In the genomic region with DNA sequence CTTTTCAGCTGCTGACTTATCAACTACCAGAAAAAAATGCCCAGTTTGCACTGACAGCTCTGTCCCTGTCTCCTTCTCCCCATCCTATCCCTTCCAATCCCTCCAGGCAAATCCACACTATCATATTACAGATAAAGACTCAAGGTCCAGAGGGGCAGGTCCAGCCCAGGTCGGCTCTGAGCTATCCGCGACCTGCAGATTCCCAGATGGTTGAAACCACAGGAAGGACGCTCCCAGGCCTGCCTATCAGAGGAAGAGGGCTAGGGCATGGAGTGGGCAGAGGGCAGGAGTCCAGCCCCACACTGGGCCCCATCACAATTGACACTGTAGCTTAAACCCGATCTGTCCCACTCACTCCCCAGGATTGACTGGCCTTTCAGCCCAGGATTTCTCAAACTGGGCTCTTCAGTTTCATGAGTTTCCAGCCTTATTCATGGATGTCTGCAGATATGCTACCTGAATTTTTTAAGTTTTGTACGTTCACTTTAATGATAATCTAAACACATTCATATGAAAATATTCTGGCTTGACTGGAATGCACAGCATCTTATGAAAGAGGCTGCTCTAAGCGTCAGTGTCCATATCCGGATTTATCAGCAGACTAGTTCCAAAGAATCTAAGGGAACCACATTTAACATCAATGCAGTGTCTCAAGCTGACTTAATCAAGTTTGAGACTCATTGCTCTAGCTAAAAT, we compare ENCODE assay signal across 11 cellular contexts. TPM values are rescaled to one million over a fixed set of nuclear protein-coding genes. Genes with fewer than 3 reads are reported as not detected.
A peak's percentile ranks its signal among the peaks of the same experiment; 100 is the strongest.
DNase-seq lines count a peak whose midpoint lies in the region; ATAC-seq, FAIRE-seq and TF ChIP-seq lines count a peak whose summit lies in the region.
"Had no signal": no experiment of that assay in that cellular context is flagged by ENCODE, and none has a peak within 500 bp of the region (broad histone marks: within the 10 kb centered on the region; RNA-seq: fewer than 3 reads in every experiment).

No MANE protein-coding gene starts in this region.

- H3K27ac Mint-ChIP-seq in activated CD8-positive, alpha-beta memory T cell treated with anti-CD3 and anti-CD28 coated beads, Interleukin-2, amount 10 ng/mL, durations not matched to agents 7 days and 5 days, result no peak overlapping the region

- H3K27me3 ChIP-seq in GM12878 (replicated peaks in 1 of 2; ENCODE audit: control insufficient read depth in 2 of 2, insufficient read depth in 2 of 2, low read length in 1 of 2) (no peaks in the 10 kb centered on the region), HepG2 (ENCODE audit: control insufficient read depth in 1 of 2, insufficient read depth in 2 of 2, low read length in 2 of 2) (no peaks in the 10 kb centered on the region), tibial artery (no peaks in the 10 kb centered on the region)

- 72% methylated on average over 8 of the region's 8 CpGs for WGBS in GM12878 (ENCODE audit: insufficient coverage, insufficient replicate concordance, low lambda C conversion rate, missing lambda C conversion rate)
- under 1% methylated on average over 8 of the region's 8 CpGs for WGBS in HepG2 (ENCODE audit: low lambda C conversion rate)

- in situ Hi-C loops in GM12878 (cut with MboI), result no loop called here
- in situ Hi-C loops in HepG2 (cut with HindIII; ENCODE audit: extremely low pct_ligation_motif_present, low pct_unique_long_range_greater_than_20kb), result no loop called here

- H3K27me3 Mint-ChIP-seq in activated CD8-positive, alpha-beta memory T cell treated with anti-CD3 and anti-CD28 coated beads, Interleukin-2, amount 10 ng/mL, durations not matched to agents 7 days and 5 days, result no peaks in the 10 kb centered on the region

- no peaks in the 10 kb centered on the region for H4K20me1 ChIP-seq in GM12878 (ENCODE audit: control insufficient read depth, insufficient read depth)
- no peaks in the 10 kb centered on the region for H4K20me1 ChIP-seq in HepG2 (ENCODE audit: insufficient read depth, low read length)

- SMC1A ChIA-PET in GM12878 (lab: Charles Lee; ENCODE audit: uncharacterized antibody, unreplicated experiment), result interaction anchor here (0.5 to 37.3 kb wide), 10 partner anchors 9 to 343 kb away, joined by 3 to 926 read pairs (median 4); a partner anchor contains a TSS

- TF ChIP-seq POLR2A in GM12878 (IDR thresholded peaks at IDR 0.05; ENCODE audit: low read depth, low read length) (no peak), HepG2 (IDR thresholded peaks at IDR 0.05; ENCODE audit: insufficient read depth in 1 of 2, low read depth in 2 of 2, low read length in 2 of 2) (peak; percentile 67 to 75)

- peak overlapping the region; percentile 98 for H3K27ac ChIP-seq in GM12878 (ENCODE audit: control insufficient read depth, insufficient read depth)
- H3K27ac ChIP-seq in HepG2 (ENCODE audit: extremely low read length, insufficient read depth, low read length), result peak overlapping the region; percentile 94
- H3K27ac ChIP-seq in tibial artery, result peak overlapping the region; percentile 61 to 81

- TF ChIP-seq RAD21 in GM12878 (IDR thresholded peaks at IDR 0.05; ENCODE audit: insufficient read depth, low read depth, low read length) (no peak), HepG2 (CRISPR knock-in tag; IDR thresholded peaks at IDR 0.05) (peak; percentile 73)

- TF ChIP-seq EP300 in GM12878 (IDR thresholded peaks at IDR 0.05; ENCODE audit: borderline replicate concordance in 1 of 2, control insufficient read depth in 1 of 2, low read depth in 2 of 2, low read length in 2 of 2) (no peak), HepG2 (IDR thresholded peaks at IDR 0.05; ENCODE audit: low read depth in 2 of 2, low read length in 2 of 2) (peak; percentile 18 to 63; a peak in 3 of 4 replicates), HepG2 (CRISPR knock-in tag; IDR thresholded peaks at IDR 0.05; ENCODE audit: borderline replicate concordance) (peak; percentile 68)

- POLR2A ChIA-PET in GM12878 (lab: Charles Lee) (interaction anchor here (0.8 to 14.7 kb wide), 13 partner anchors 9 to 364 kb away, joined by 3 to 384 read pairs (median 5); a partner anchor contains a TSS), HepG2 (lab: Yijun Ruan, JAX) (interaction anchor here (0.8 to 5.0 kb wide), 11 partner anchors 10 to 365 kb away, joined by 3 to 152 read pairs (median 7); a partner anchor contains a TSS)

- H3K4me3 Mint-ChIP-seq in activated CD8-positive, alpha-beta memory T cell treated with anti-CD3 and anti-CD28 coated beads, Interleukin-2, amount 10 ng/mL, durations not matched to agents 7 days and 5 days, result no peak overlapping the region

- TF ChIP-seq CTCF in GM12878 (IDR thresholded peaks at IDR 0.05 in 2 of 3, conservative IDR thresholded peaks at IDR 0.05 in 1 of 3; ENCODE audit: control insufficient read depth in 2 of 3, extremely low read depth in 1 of 3, insufficient read depth in 1 of 3, low read depth in 3 of 3, low read length in 3 of 3), result no peak
- TF ChIP-seq CTCF in HepG2 (CRISPR knock-in tag; IDR thresholded peaks at IDR 0.05), result 0 out of 2 replicates have a peak, but pooled peaks have one; percentile 25
- no peak for TF ChIP-seq CTCF in tibial artery (IDR thresholded peaks at IDR 0.05)

- H3K9me3 ChIP-seq in GM12878 (replicated peaks; ENCODE audit: control insufficient read depth, insufficient read depth, low read length) (no peaks in the 10 kb centered on the region; the same call in 2 of the 3 replicates), HepG2 (ENCODE audit: low read length) (no peaks in the 10 kb centered on the region), tibial artery (no peaks in the 10 kb centered on the region)

- H3K4me1 ChIP-seq in GM12878 (ENCODE audit: control insufficient read depth, insufficient read depth, low read length), result peaks cover 66% of the 10 kb centered on the region
- peaks cover 98% of the 10 kb centered on the region for H3K4me1 ChIP-seq in HepG2 (ENCODE audit: insufficient read depth, low read length)
- H3K4me1 ChIP-seq in tibial artery, result peaks cover 0 to 40% (median 32%) of the 10 kb centered on the region in 4 donors

- peaks cover 46% of the 10 kb centered on the region for H3K4me1 Mint-ChIP-seq in activated CD8-positive, alpha-beta memory T cell treated with anti-CD3 and anti-CD28 coated beads, Interleukin-2, amount 10 ng/mL, durations not matched to agents 7 days and 5 days

- H3K9ac ChIP-seq in GM12878 (ENCODE audit: control insufficient read depth, insufficient read depth, low read length) (peak overlapping the region; percentile 80), HepG2 (ENCODE audit: insufficient read depth, low read depth, low read length) (peak overlapping the region; percentile 58)

- H3K79me2 ChIP-seq in GM12878 (ENCODE audit: control insufficient read depth, insufficient read depth, low read length), result peaks cover 40% of the 10 kb centered on the region
- H3K79me2 ChIP-seq in HepG2 (ENCODE audit: insufficient read depth, low read length), result no peaks in the 10 kb centered on the region

- H3K4me2 ChIP-seq in GM12878 (ENCODE audit: control insufficient read depth, insufficient read depth), result peak overlapping the region; percentile 95
- H3K4me2 ChIP-seq in HepG2 (ENCODE audit: low read depth, low read length), result peak overlapping the region; percentile 78

- RAD21 ChIA-PET in GM12878 (lab: Charles Lee; ENCODE audit: unreplicated experiment), result interaction anchor here (0.6 to 19.6 kb wide), 12 partner anchors 9 to 343 kb away, joined by 3 to 441 read pairs (median 4); a partner anchor contains a TSS

- BruUV-seq in GM12878 (replicated peaks; lab: Mats Ljungman, UMichigan), result TSS peak; percentile 76
- TSS peak; percentile 98 for BruUV-seq in HepG2 (replicated peaks; lab: Mats Ljungman, UMichigan)

- no peaks in the 10 kb centered on the region for H3K36me3 Mint-ChIP-seq in activated CD8-positive, alpha-beta memory T cell treated with anti-CD3 and anti-CD28 coated beads, Interleukin-2, amount 10 ng/mL, durations not matched to agents 7 days and 5 days

- H3K36me3 ChIP-seq in GM12878 (ENCODE audit: control insufficient read depth in 2 of 2, insufficient read depth in 2 of 2, low read length in 1 of 2), result no peaks in the 10 kb centered on the region
- H3K36me3 ChIP-seq in HepG2 (replicated peaks in 1 of 2; ENCODE audit: control insufficient read depth in 1 of 2, insufficient read depth in 2 of 2, low read length in 2 of 2), result no peaks in the 10 kb centered on the region
- H3K36me3 ChIP-seq in tibial artery, result no peaks in the 10 kb centered on the region

- no peak for ATAC-seq in activated CD8-positive, alpha-beta memory T cell treated with anti-CD3 and anti-CD28 coated beads, Interleukin-2, amount 10 ng/mL, durations not matched to agents 7 days and 5 days
- ATAC-seq in GM12878 (no peak), HepG2 (peak; percentile 97)

- FAIRE-seq in GM12878 (lab: Jason Lieb, UNC) (no peak), HepG2 (lab: Jason Lieb, UNC) (peak; percentile 100)
- FAIRE-seq: endothelial cell of umbilical vein had no signal

- peak; percentile 36 for DNase-seq in activated CD8-positive, alpha-beta memory T cell treated with anti-CD3 and anti-CD28 coated beads, Interleukin-2, amount 50 U/mL, for 48 hours
- DNase-seq in activated CD8-positive, alpha-beta memory T cell treated with anti-CD3 and anti-CD28 coated beads, Interleukin-2, amount 10 ng/mL, durations not matched to agents 7 days and 5 days, result no peak
- DNase-seq in GM12878 (ENCODE audit: low read depth, low spot score), result no peak
- peak; percentile 96 for DNase-seq in HepG2 (ENCODE audit: low spot score)
- DNase-seq in tibial artery, result peak in 1 of 2 donors; percentile 45
- no peak for DNase-seq in activated gamma-delta T cell (lab: John Stamatoyannopoulos, UW)
- no peak for DNase-seq in foreskin melanocyte
- DNase-seq in NK-92 (lab: John Stamatoyannopoulos, UW; ENCODE audit: unreplicated experiment), result no peak
- DNase-seq: activated naive CD4-positive, alpha-beta T cell had no signal

- no peaks in the 10 kb centered on the region for H3K9me3 Mint-ChIP-seq in activated CD8-positive, alpha-beta memory T cell treated with anti-CD3 and anti-CD28 coated beads, Interleukin-2, amount 10 ng/mL, durations not matched to agents 7 days and 5 days (ENCODE audit: low read depth)

- no peak overlapping the region for H2AFZ ChIP-seq in GM12878 (ENCODE audit: control insufficient read depth, low read depth, low read length)
- H2AFZ ChIP-seq in HepG2 (ENCODE audit: low read length), result no peak overlapping the region

- intact Hi-C loops in GM12878 (cut with micrococcal nuclease; ENCODE audit: unreplicated experiment), result loop anchor here (10.0 kb wide), 1 partner anchor 414 kb away; no protein-coding TSS in a partner anchor
- intact Hi-C loops in HepG2 (cut with micrococcal nuclease; ENCODE audit: unreplicated experiment), result loop anchor here (1.0 kb wide), 3 partner anchors 8 to 19 kb away; no protein-coding TSS in a partner anchor
- intact Hi-C loops in tibial artery (cut with DNase I; ENCODE audit: low total_unique reads), result no loop called here

- peak overlapping the region; percentile 69 for H3K4me3 ChIP-seq in GM12878
- peak overlapping the region in 2 of 3 experiments; percentile 39 to 62; a peak in 4 of 6 replicates for H3K4me3 ChIP-seq in HepG2 (replicated peaks in 1 of 3; ENCODE audit: insufficient read depth in 1 of 3, low read depth in 2 of 3, low read length in 3 of 3)
- H3K4me3 ChIP-seq in tibial artery, result no peak overlapping the region

- CTCF ChIA-PET in activated CD8-positive, alpha-beta memory T cell treated with anti-CD3 and anti-CD28 coated beads, Interleukin-2, amount 10 ng/mL, durations not matched to agents 7 days and 5 days (lab: Charles Lee), result interaction anchor here (1.0 to 8.8 kb wide), 7 partner anchors 9 to 433 kb away, joined by 3 to 83 read pairs (median 4); a partner anchor contains a TSS
- CTCF ChIA-PET in GM12878 (lab: Yijun Ruan, JAX) (interaction anchor here (0.9 to 11.0 kb wide), 14 partner anchors 8 to 433 kb away, joined by 3 to 77 read pairs (median 5); a partner anchor contains a TSS), HepG2 (lab: Yijun Ruan, JAX; ENCODE audit: low intra/inter-chr PET ratio, low total read pairs) (interaction anchor here (1.3 kb wide), 1 partner anchor 20 kb away, joined by 5 read pairs; no protein-coding TSS in a partner anchor)

RNA-seq across cellular contexts. Expression of a gene that starts 16.4 kb away (rescaled TPM):
- total RNA-seq in activated CD8-positive, alpha-beta memory T cell treated with anti-CD3 and anti-CD28 coated beads, Interleukin-2, amount 10 ng/mL, durations not matched to agents 7 days and 5 days, result 10 to 100 TPM; 42.1 to 71.0 TPM
- total RNA-seq in GM12878 (2013; cell fraction: nucleolus; rRNA removed), result 80.2 and 85.2 TPM in 2 replicates
- total RNA-seq in GM12878 (2014; rRNA removed), result 19.5 and 21.1 TPM in 2 replicates
- total RNA-seq in GM12878 (2014; rRNA removed; fragmentation: Illumina TruSeq; extraction: Trizol), result 39.2 and 42.5 TPM in 2 replicates
- total RNA-seq in GM12878 (2021), result 82.8 and 89.8 TPM in 2 replicates
- 26.8 TPM for polyA plus RNA-seq in GM12878 (2011; ENCODE audit: low read depth)
- 52.7 and 68.3 TPM in 2 replicates for polyA plus RNA-seq in GM12878 (2011; rRNA removed)
- 34.0 and 36.1 TPM in 2 replicates for polyA plus RNA-seq in GM12878 (2011; cell fraction: cytosol; rRNA removed)
- polyA plus RNA-seq in GM12878 (2011; cell fraction: nucleus; rRNA removed), result 55.8 and 56.5 TPM in 2 replicates
- polyA plus RNA-seq in GM12878 (2012), result 27.1 and 40.7 TPM in 2 replicates
- polyA plus RNA-seq in GM12878 (2014; fragmentation: Illumina TruSeq; extraction: Trizol), result 62.4 and 70.9 TPM in 2 replicates
- 10 to 100 TPM; 13.2 to 15.4 TPM for polyA plus RNA-seq in GM12878 (2014; fragmentation: Nextera tagmentation; extraction: Ambion mirVana)
- polyA plus RNA-seq in GM12878 (2014; rRNA removed), result 43.0 and 44.6 TPM in 2 replicates
- 10 to 100 TPM; 58.7 to 68.4 TPM for polyA plus RNA-seq in GM12878 (2016; fragmentation: Nextera tagmentation; extraction: Ambion mirVana)
- 46.8 and 48.8 TPM in 2 replicates for polyA minus RNA-seq in GM12878 (2011; rRNA and poly(A)+ RNA removed)
- polyA minus RNA-seq in GM12878 (2011; cell fraction: cytosol; rRNA and poly(A)+ RNA removed), result 30.5 and 31.3 TPM in 2 replicates
- polyA minus RNA-seq in GM12878 (2011; cell fraction: nucleus; rRNA and poly(A)+ RNA removed), result 36.1 and 52.3 TPM in 2 replicates
- 20.5 and 23.6 TPM in 2 replicates for total RNA-seq in HepG2 (2016; rRNA removed; fragmentation: Illumina TruSeq; extraction: Trizol)
- total RNA-seq in HepG2 (2016; cell fraction: cytosol; rRNA removed; fragmentation: Illumina TruSeq; extraction: Trizol; ENCODE audit: low read depth), result 36.4 and 45.6 TPM in 2 replicates
- total RNA-seq in HepG2 (2016; cell fraction: insoluble cytoplasmic fraction; rRNA removed; fragmentation: Illumina TruSeq; extraction: Trizol), result 17.9 and 25.0 TPM in 2 replicates
- total RNA-seq in HepG2 (2016; cell fraction: membrane; rRNA removed; fragmentation: Illumina TruSeq; extraction: Trizol), result 23.5 and 26.3 TPM in 2 replicates
- total RNA-seq in HepG2 (2016; cell fraction: nucleus; rRNA removed; fragmentation: Illumina TruSeq; extraction: Trizol), result 28.1 and 35.4 TPM in 2 replicates
- polyA plus RNA-seq in HepG2 (2011; rRNA removed), result 24.6 and 24.8 TPM in 2 replicates
- polyA plus RNA-seq in HepG2 (2011; cell fraction: cytosol; rRNA removed), result 14.0 and 18.1 TPM in 2 replicates
- polyA plus RNA-seq in HepG2 (2011; cell fraction: nucleus; rRNA removed), result 32.8 and 33.0 TPM in 2 replicates
- 20.0 and 26.1 TPM in 2 replicates for polyA plus RNA-seq in HepG2 (2012)
- 8.8 and 9.5 TPM in 2 replicates for polyA plus RNA-seq in HepG2 (2016; cell fraction: cytosol; fragmentation: Illumina TruSeq; extraction: Trizol; ENCODE audit: low read depth)
- polyA plus RNA-seq in HepG2 (2016; cell fraction: insoluble cytoplasmic fraction; fragmentation: Illumina TruSeq; extraction: Trizol; ENCODE audit: low read depth), result 27.6 and 28.5 TPM in 2 replicates
- polyA plus RNA-seq in HepG2 (2016; cell fraction: membrane; fragmentation: Illumina TruSeq; extraction: Trizol; ENCODE audit: low read depth), result 18.7 and 19.6 TPM in 2 replicates
- polyA plus RNA-seq in HepG2 (2016; cell fraction: nucleus; fragmentation: Illumina TruSeq; extraction: Trizol; ENCODE audit: insufficient read depth, low read depth), result 50.7 and 53.8 TPM in 2 replicates
- 9.0 and 22.4 TPM in 2 replicates for polyA minus RNA-seq in HepG2 (2011; rRNA and poly(A)+ RNA removed; ENCODE audit: low replicate concordance)
- 21.3 and 25.2 TPM in 2 replicates for polyA minus RNA-seq in HepG2 (2011; cell fraction: cytosol; rRNA and poly(A)+ RNA removed)
- polyA minus RNA-seq in HepG2 (2011; cell fraction: nucleus; rRNA and poly(A)+ RNA removed), result 51.1 and 62.9 TPM in 2 replicates

RNA-seq across cellular contexts. Expression of a gene that starts 59.6 kb away (rescaled TPM):
- not detected for total RNA-seq in activated CD8-positive, alpha-beta memory T cell treated with anti-CD3 and anti-CD28 coated beads, Interleukin-2, amount 10 ng/mL, durations not matched to agents 7 days and 5 days
- 1.6 and 1.8 TPM in 2 replicates for total RNA-seq in GM12878 (2013; cell fraction: nucleolus; rRNA removed)
- 0.05 and 0.17 TPM in 2 replicates for total RNA-seq in GM12878 (2014; rRNA removed)
- not detected in 2 replicates for total RNA-seq in GM12878 (2014; rRNA removed; fragmentation: Illumina TruSeq; extraction: Trizol)
- total RNA-seq in GM12878 (2021), result 0.19 and 0.23 TPM in 2 replicates
- not detected for polyA plus RNA-seq in GM12878 (2011; ENCODE audit: low read depth)
- polyA plus RNA-seq in GM12878 (2011; rRNA removed), result not detected in 2 replicates
- polyA plus RNA-seq in GM12878 (2011; cell fraction: cytosol; rRNA removed), result not detected in 2 replicates
- not detected in 2 replicates for polyA plus RNA-seq in GM12878 (2011; cell fraction: nucleus; rRNA removed)
- 0.11 TPM in 1 of 2 replicates, not detected in the other for polyA plus RNA-seq in GM12878 (2012)
- polyA plus RNA-seq in GM12878 (2014; fragmentation: Illumina TruSeq; extraction: Trizol), result 0.03 TPM in 1 of 2 replicates, not detected in the other
- not detected for polyA plus RNA-seq in GM12878 (2014; fragmentation: Nextera tagmentation; extraction: Ambion mirVana)
- 0.04 TPM in 1 of 2 replicates, not detected in the other for polyA plus RNA-seq in GM12878 (2014; rRNA removed)
- polyA plus RNA-seq in GM12878 (2016; fragmentation: Nextera tagmentation; extraction: Ambion mirVana), result not detected
- polyA minus RNA-seq in GM12878 (2011; rRNA and poly(A)+ RNA removed), result not detected in 2 replicates
- polyA minus RNA-seq in GM12878 (2011; cell fraction: cytosol; rRNA and poly(A)+ RNA removed), result not detected in 2 replicates
- not detected in 2 replicates for polyA minus RNA-seq in GM12878 (2011; cell fraction: nucleus; rRNA and poly(A)+ RNA removed)
- 3.0 and 3.1 TPM in 2 replicates for total RNA-seq in HepG2 (2016; rRNA removed; fragmentation: Illumina TruSeq; extraction: Trizol)
- 0.71 and 0.91 TPM in 2 replicates for total RNA-seq in HepG2 (2016; cell fraction: cytosol; rRNA removed; fragmentation: Illumina TruSeq; extraction: Trizol; ENCODE audit: low read depth)
- total RNA-seq in HepG2 (2016; cell fraction: insoluble cytoplasmic fraction; rRNA removed; fragmentation: Illumina TruSeq; extraction: Trizol), result 2.6 and 3.4 TPM in 2 replicates
- total RNA-seq in HepG2 (2016; cell fraction: membrane; rRNA removed; fragmentation: Illumina TruSeq; extraction: Trizol), result 2.5 and 3.7 TPM in 2 replicates
- total RNA-seq in HepG2 (2016; cell fraction: nucleus; rRNA removed; fragmentation: Illumina TruSeq; extraction: Trizol), result 2.9 and 3.2 TPM in 2 replicates
- 0.95 and 1.6 TPM in 2 replicates for polyA plus RNA-seq in HepG2 (2011; rRNA removed)
- 1.0 and 1.1 TPM in 2 replicates for polyA plus RNA-seq in HepG2 (2011; cell fraction: cytosol; rRNA removed)
- polyA plus RNA-seq in HepG2 (2011; cell fraction: nucleus; rRNA removed), result 1.6 TPM in 2 replicates
- polyA plus RNA-seq in HepG2 (2012), result 0.24 and 0.47 TPM in 2 replicates
- 0.67 and 1.3 TPM in 2 replicates for polyA plus RNA-seq in HepG2 (2016; cell fraction: cytosol; fragmentation: Illumina TruSeq; extraction: Trizol; ENCODE audit: low read depth)
- 2.5 and 3.0 TPM in 2 replicates for polyA plus RNA-seq in HepG2 (2016; cell fraction: insoluble cytoplasmic fraction; fragmentation: Illumina TruSeq; extraction: Trizol; ENCODE audit: low read depth)
- 2.0 and 2.3 TPM in 2 replicates for polyA plus RNA-seq in HepG2 (2016; cell fraction: membrane; fragmentation: Illumina TruSeq; extraction: Trizol; ENCODE audit: low read depth)
- 2.1 and 3.2 TPM in 2 replicates for polyA plus RNA-seq in HepG2 (2016; cell fraction: nucleus; fragmentation: Illumina TruSeq; extraction: Trizol; ENCODE audit: insufficient read depth, low read depth)
- 1.4 and 2.5 TPM in 2 replicates for polyA minus RNA-seq in HepG2 (2011; rRNA and poly(A)+ RNA removed; ENCODE audit: low replicate concordance)
- polyA minus RNA-seq in HepG2 (2011; cell fraction: cytosol; rRNA and poly(A)+ RNA removed), result 0.49 and 1.5 TPM in 2 replicates
- 0.77 and 1.1 TPM in 2 replicates for polyA minus RNA-seq in HepG2 (2011; cell fraction: nucleus; rRNA and poly(A)+ RNA removed)
- total RNA-seq: A172 had no signal

Comparison
In these comparisons a context has a peak if more than half of its experiments do, and no peak if none do; other contexts are left out.
1. DNase-seq: peak in activated CD8-positive, alpha-beta memory T cell treated with anti-CD3 and anti-CD28 coated beads, Interleukin-2, amount 50 U/mL, for 48 hours (single experiment) and HepG2 (single experiment); none in activated CD8-positive, alpha-beta memory T cell treated with anti-CD3 and anti-CD28 coated beads, Interleukin-2, amount 10 ng/mL, durations not matched to agents 7 days and 5 days (single experiment), GM12878 (single experiment), activated gamma-delta T cell (single experiment), foreskin melanocyte (single experiment) and NK-92 (single experiment).
2. H3K4me3 ChIP-seq: peak in GM12878 (single experiment) and HepG2 (2 of 3); none in tibial artery (0 of 2).
3. Peak in every context shown above with its lines, with median percentiles within 50 percentile points of each other: H3K27ac ChIP-seq.